In genomic region chr3:33541918-33542317, GRCh38 we compare ENCODE assay signal across 16 cellular contexts.
A peak's percentile ranks its signal among the peaks of the same experiment; 100 is the strongest.
DNase-seq lines count a peak whose midpoint lies in the region; ATAC-seq and TF ChIP-seq lines count a peak whose summit lies in the region.
"Had no signal": no experiment of that assay in that cellular context is flagged by ENCODE, and none has a peak within 500 bp of the region (broad histone marks: within the 10 kb centered on the region; RNA-seq: fewer than 3 reads in every experiment).

No MANE protein-coding gene starts in this region.

- ATAC-seq in GM21529 (IDR thresholded peaks at IDR 0.05; ENCODE audit: unreplicated experiment): peak; percentile 52
- ATAC-seq in lower lobe of right lung: no peak
- ATAC-seq in GM19452 (IDR thresholded peaks at IDR 0.05; ENCODE audit: unreplicated experiment): no peak
- no peak for ATAC-seq in natural killer cell treated with Interleukin-12 subunit alpha and Interleukin-12 subunit beta and Interleukin-15 and Interleukin-18, amount 100 ng/mL, for 72 hours

- H3K36me3 ChIP-seq in OCI-LY3 (replicated peaks; ENCODE audit: low read depth, low read length): peaks cover 27% of the 10 kb centered on the region
- H3K36me3 ChIP-seq in lower lobe of right lung: peaks cover 79% of the 10 kb centered on the region
- no peaks in the 10 kb centered on the region for H3K36me3 ChIP-seq in colonic mucosa

- H3K27me3 Mint-ChIP-seq in glutamatergic neuron (ENCODE audit: unreplicated experiment): peaks cover 2% of the 10 kb centered on the region
- H3K27me3 Mint-ChIP-seq in natural killer cell treated with Interleukin-12 subunit alpha and Interleukin-12 subunit beta and Interleukin-15 and Interleukin-18, amount 100 ng/mL, for 72 hours: no peaks in the 10 kb centered on the region
- H3K27me3 Mint-ChIP-seq: CD4-positive, CD25-positive, alpha-beta regulatory T cell had no signal

- TF ChIP-seq CTCF in OCI-LY3 (IDR thresholded peaks at IDR 0.05; ENCODE audit: low read depth, low read length) (no peak), glutamatergic neuron (IDR thresholded peaks at IDR 0.05; ENCODE audit: partially characterized antibody, unreplicated experiment) (no peak), lower lobe of right lung (IDR thresholded peaks at IDR 0.05) (no peak), colonic mucosa (IDR thresholded peaks at IDR 0.05) (no peak)

- peaks cover 11% of the 10 kb centered on the region for H3K36me3 Mint-ChIP-seq in glutamatergic neuron (ENCODE audit: unreplicated experiment)
- H3K36me3 Mint-ChIP-seq in natural killer cell treated with Interleukin-12 subunit alpha and Interleukin-12 subunit beta and Interleukin-15 and Interleukin-18, amount 100 ng/mL, for 72 hours: peaks cover 13% of the 10 kb centered on the region

- no peak overlapping the region for H3K4me3 Mint-ChIP-seq in glutamatergic neuron (ENCODE audit: unreplicated experiment)
- no peak overlapping the region for H3K4me3 Mint-ChIP-seq in natural killer cell treated with Interleukin-12 subunit alpha and Interleukin-12 subunit beta and Interleukin-15 and Interleukin-18, amount 100 ng/mL, for 72 hours
- H3K4me3 Mint-ChIP-seq: CD4-positive, CD25-positive, alpha-beta regulatory T cell; T-helper 1 cell treated with Interleukin-12 subunit alpha and Interleukin-12 subunit beta and Interleukin-4 antibody, amounts not matched to agents 30 μg/mL and 1 μg/mL, for 36 hours had no signal

- H3K27me3 ChIP-seq in OCI-LY3 (ENCODE audit: low read depth, low read length) (no peaks in the 10 kb centered on the region), lower lobe of right lung (ENCODE audit: low read depth) (no peaks in the 10 kb centered on the region), colonic mucosa (no peaks in the 10 kb centered on the region)

- H3K27ac ChIP-seq in OCI-LY3 (ENCODE audit: low read length) (no peak overlapping the region), lower lobe of right lung (no peak overlapping the region), colonic mucosa (no peak overlapping the region)

- intact Hi-C loops in lower lobe of right lung (cut with DNase I): no loop called here
- intact Hi-C loops in colonic mucosa (cut with DNase I): no loop called here

- DNase-seq in glutamatergic neuron: no peak
- no peak for DNase-seq in lower lobe of right lung
- no peak for DNase-seq in natural killer cell treated with Interleukin-12 subunit alpha and Interleukin-12 subunit beta and Interleukin-15 and Interleukin-18, amount 100 ng/mL, for 72 hours (ENCODE audit: low spot score)
- no peak for DNase-seq in colonic mucosa
- DNase-seq: Caco-2; CD4-positive, CD25-positive, alpha-beta regulatory T cell; DMS153; GOT3; NCI-H1417; NCI-H1930; NCI-H510A treated with DMSO at 0.1 percent for 48 hours; SHP77 had no signal

- H3K9me3 ChIP-seq in OCI-LY3 (ENCODE audit: insufficient read depth, low read length) (no peaks in the 10 kb centered on the region), lower lobe of right lung (no peaks in the 10 kb centered on the region), colonic mucosa (no peaks in the 10 kb centered on the region)
- H3K9me3 ChIP-seq: Caco-2 had no signal

- peaks cover 2% of the 10 kb centered on the region for H3K9me3 Mint-ChIP-seq in glutamatergic neuron (ENCODE audit: unreplicated experiment)
- H3K9me3 Mint-ChIP-seq in natural killer cell treated with Interleukin-12 subunit alpha and Interleukin-12 subunit beta and Interleukin-15 and Interleukin-18, amount 100 ng/mL, for 72 hours: no peaks in the 10 kb centered on the region
- H3K9me3 Mint-ChIP-seq: T-helper 1 cell treated with Interleukin-12 subunit alpha and Interleukin-12 subunit beta and Interleukin-4 antibody, amounts not matched to agents 30 μg/mL and 1 μg/mL, for 36 hours had no signal

- H2AFZ ChIP-seq in OCI-LY3 (ENCODE audit: low read depth, low read length): no peak overlapping the region

- H3K4me2 ChIP-seq in OCI-LY3 (ENCODE audit: low read length): peak overlapping the region; percentile 16; the same call in 1 of the 2 replicates

- no peaks in the 10 kb centered on the region for H4K20me1 ChIP-seq in OCI-LY3 (ENCODE audit: insufficient read depth, low read length)

- H3K9ac ChIP-seq in OCI-LY3 (ENCODE audit: low read length) (no peak overlapping the region), colonic mucosa (ENCODE audit: low read depth in 2 of 2, low read length in 2 of 2) (no peak overlapping the region)

- peaks cover 7% of the 10 kb centered on the region for H3K4me1 ChIP-seq in OCI-LY3 (ENCODE audit: low read length)
- no peaks in the 10 kb centered on the region for H3K4me1 ChIP-seq in lower lobe of right lung
- no peaks in the 10 kb centered on the region for H3K4me1 ChIP-seq in colonic mucosa
- H3K4me1 ChIP-seq: Caco-2 had no signal

- H3K79me2 ChIP-seq in OCI-LY3 (ENCODE audit: low read length): no peaks in the 10 kb centered on the region

- peak overlapping the region; percentile 33 for H3K27ac Mint-ChIP-seq in glutamatergic neuron (ENCODE audit: unreplicated experiment)
- H3K27ac Mint-ChIP-seq in natural killer cell treated with Interleukin-12 subunit alpha and Interleukin-12 subunit beta and Interleukin-15 and Interleukin-18, amount 100 ng/mL, for 72 hours: no peak overlapping the region
- H3K27ac Mint-ChIP-seq: CD4-positive, CD25-positive, alpha-beta regulatory T cell; T-helper 1 cell treated with Interleukin-12 subunit alpha and Interleukin-12 subunit beta and Interleukin-4 antibody, amounts not matched to agents 30 μg/mL and 1 μg/mL, for 36 hours had no signal

- H3K4me1 Mint-ChIP-seq in glutamatergic neuron (ENCODE audit: low read depth, unreplicated experiment): no peaks in the 10 kb centered on the region
- H3K4me1 Mint-ChIP-seq in natural killer cell treated with Interleukin-12 subunit alpha and Interleukin-12 subunit beta and Interleukin-15 and Interleukin-18, amount 100 ng/mL, for 72 hours (ENCODE audit: low read depth in 2 of 2): no peaks in the 10 kb centered on the region

- H3K4me3 ChIP-seq in OCI-LY3 (ENCODE audit: low read length): no peak overlapping the region
- H3K4me3 ChIP-seq in lower lobe of right lung: no peak overlapping the region
- H3K4me3 ChIP-seq in colonic mucosa: no peak overlapping the region
